ENCODE assay signal across 1 cellular context in the genomic region with DNA sequence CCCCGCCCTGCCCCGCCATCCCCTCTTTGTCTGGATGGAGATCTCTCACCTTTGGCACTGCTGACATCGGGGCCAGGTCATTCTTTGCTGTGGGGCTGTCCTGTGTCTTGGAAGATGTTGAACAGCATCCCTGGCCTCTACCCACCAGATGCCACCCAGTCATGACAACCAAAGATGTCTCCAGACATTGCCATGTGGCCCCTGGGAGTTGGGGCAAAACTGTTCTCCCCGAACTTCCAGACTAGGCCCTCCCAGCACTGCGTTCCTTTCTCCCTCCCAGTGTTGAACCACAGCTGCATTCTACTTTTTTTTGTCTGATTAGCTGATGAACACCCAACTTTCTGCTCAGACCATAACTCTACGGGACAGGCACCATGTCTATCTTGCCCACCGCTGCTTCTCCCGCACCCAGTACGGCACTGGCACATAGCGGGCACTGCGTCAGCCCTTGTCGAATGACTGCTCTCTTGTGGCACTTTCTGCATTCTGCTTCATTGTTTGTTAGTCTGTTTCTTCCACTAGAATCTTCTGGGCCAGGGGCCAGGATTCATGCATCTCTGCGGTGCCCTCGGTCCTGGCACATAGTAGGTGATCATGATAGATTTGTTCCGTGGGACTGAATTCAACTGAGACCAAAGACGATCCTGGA.
TF ChIP-seq lines count a peak whose summit lies in the region.

No MANE protein-coding gene starts in this region.

TF ChIP-seq in IMR-90, 13 proteins besides CTCF, POLR2A, EP300 and RAD21:
- TF ChIP-seq FOS (IDR thresholded peaks at IDR 0.05; ENCODE audit: low read depth, low read length) = no peak
- no peak for TF ChIP-seq MAFK (IDR thresholded peaks at IDR 0.05; ENCODE audit: low read depth, low read length)
- no peak for TF ChIP-seq CHD1 (IDR thresholded peaks at IDR 0.05; ENCODE audit: low read depth, low read length)
- no peak for TF ChIP-seq BHLHE40 (IDR thresholded peaks at IDR 0.05; ENCODE audit: low read depth, low read length)
- TF ChIP-seq NFE2L2 (IDR thresholded peaks at IDR 0.05; ENCODE audit: low read depth, low read length) = no peak
- no peak for TF ChIP-seq SMC3 (IDR thresholded peaks at IDR 0.05; ENCODE audit: low read depth, low read length)
- TF ChIP-seq RCOR1 (IDR thresholded peaks at IDR 0.05; ENCODE audit: insufficient replicate concordance, low read length) = no peak
- no peak for TF ChIP-seq MAZ (IDR thresholded peaks at IDR 0.05; ENCODE audit: borderline replicate concordance, low read depth, low read length)
- TF ChIP-seq ELK1 (IDR thresholded peaks at IDR 0.05; ENCODE audit: borderline replicate concordance, low read depth, low read length) = no peak
- no peak for TF ChIP-seq MXI1 (IDR thresholded peaks at IDR 0.05; ENCODE audit: borderline replicate concordance, low read depth, low read length)
- no peak for TF ChIP-seq RFX5 (IDR thresholded peaks at IDR 0.05; ENCODE audit: low read depth, low read length)
- TF ChIP-seq CEBPB (IDR thresholded peaks at IDR 0.05; ENCODE audit: low read depth, low read length) = no peak
- TF ChIP-seq USF2 (IDR thresholded peaks at IDR 0.05; ENCODE audit: low read depth, low read length) = no peak
